24 cellular contexts compared by ENCODE assay signal in the genomic region with DNA sequence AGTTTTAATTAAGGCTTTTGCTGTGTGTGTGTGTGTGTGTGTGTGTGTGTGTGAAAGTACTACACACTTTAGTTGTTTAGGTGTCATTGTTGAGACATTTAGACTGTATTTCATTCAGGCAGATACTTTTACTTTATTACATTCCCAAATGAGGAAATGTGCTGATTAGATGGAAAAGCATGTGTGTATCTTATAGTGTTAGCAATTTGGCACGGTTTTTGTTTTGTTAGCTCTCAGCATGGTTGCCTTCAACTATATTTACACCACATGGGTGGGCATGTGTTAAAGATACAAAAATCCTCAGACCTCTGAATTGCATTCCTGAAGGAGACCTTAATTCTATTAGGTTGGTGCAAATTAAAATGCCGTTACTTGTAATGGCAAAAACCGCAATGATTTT.
A peak's percentile ranks its signal among the peaks of the same experiment; 100 is the strongest.
DNase-seq lines count a peak whose midpoint lies in the region; ATAC-seq and TF ChIP-seq lines count a peak whose summit lies in the region.
"Had no signal": no experiment of that assay in that cellular context is flagged by ENCODE, and none has a peak within 500 bp of the region (broad histone marks: within the 10 kb centered on the region; RNA-seq: fewer than 3 reads in every experiment).

No MANE protein-coding gene starts in this region.

- no peak overlapping the region for H3K23ac ChIP-seq in IMR-90 (ENCODE audit: low read depth, low read length)

- no peak overlapping the region for H3K14ac ChIP-seq in IMR-90 (replicated peaks; ENCODE audit: low read depth, low read length)

- H3K79me1 ChIP-seq in IMR-90 (ENCODE audit: low read depth in 1 of 2, low read length in 2 of 2): no peaks in the 10 kb centered on the region

- no peak for ATAC-seq in IMR-90 (ENCODE audit: low read depth)
- ATAC-seq: Panc1 had no signal

- H3K27ac ChIP-seq in IMR-90 (ENCODE audit: insufficient read depth, low read length) (no peak overlapping the region), muscle layer of duodenum (ENCODE audit: low read length) (peak overlapping the region; percentile 39), temporal lobe (ENCODE audit: low read depth, low read length) (peak overlapping the region; percentile 82)
- H3K27ac ChIP-seq: BLaER1 had no signal

- no peaks in the 10 kb centered on the region for H4K20me1 ChIP-seq in IMR-90 (ENCODE audit: insufficient read depth, low read length)
- H4K20me1 ChIP-seq: BLaER1 had no signal

- H3K27ac Mint-ChIP-seq in activated naive CD4-positive, alpha-beta T cell treated with anti-CD3 and anti-CD28 coated beads for 36 hours: no peak overlapping the region
- H3K27ac Mint-ChIP-seq: CD4-positive, alpha-beta T cell had no signal

- no peaks in the 10 kb centered on the region for H3K4me1 Mint-ChIP-seq in activated naive CD4-positive, alpha-beta T cell treated with anti-CD3 and anti-CD28 coated beads for 36 hours (ENCODE audit: low read depth)

- no peak overlapping the region for H4K8ac ChIP-seq in IMR-90 (ENCODE audit: low read depth in 2 of 2, low read length in 2 of 2)

- TF ChIP-seq POLR2A in IMR-90 (IDR thresholded peaks at IDR 0.05; ENCODE audit: low read depth, low read length): no peak

- H3K18ac ChIP-seq in IMR-90 (ENCODE audit: low read depth, low read length): no peak overlapping the region

- H2AFZ ChIP-seq in IMR-90 (replicated peaks; ENCODE audit: low read length, poor library complexity): no peak overlapping the region

- H2AK9ac ChIP-seq in IMR-90 (replicated peaks; ENCODE audit: low read depth, low read length, poor library complexity): no peak overlapping the region

- H3K4ac ChIP-seq in IMR-90 (ENCODE audit: low read depth, low read length): no peak overlapping the region

- no CpG with 5 or more reads among the region's 3 CpGs for WGBS in IMR-90 (ENCODE audit: extremely low coverage in 2 of 2, insufficient read length in 1 of 2), 2 experiments

- no TSS peak for BruUV-seq in IMR-90 (replicated peaks; lab: Mats Ljungman, UMichigan)

- H3K27me3 Mint-ChIP-seq in activated naive CD4-positive, alpha-beta T cell treated with anti-CD3 and anti-CD28 coated beads for 36 hours (ENCODE audit: low read depth): peaks cover 2% of the 10 kb centered on the region
- H3K27me3 Mint-ChIP-seq: CD4-positive, alpha-beta T cell had no signal

- no peak for TF ChIP-seq RAD21 in IMR-90 (IDR thresholded peaks at IDR 0.05; ENCODE audit: low read length)

- H3K9me3 ChIP-seq in IMR-90 (ENCODE audit: control insufficient read depth, insufficient read depth, low read length): no peaks in the 10 kb centered on the region
- no peaks in the 10 kb centered on the region for H3K9me3 ChIP-seq in muscle layer of duodenum (ENCODE audit: control insufficient read depth in 1 of 2, low read length in 2 of 2)
- H3K9me3 ChIP-seq: BLaER1 had no signal

- H3K56ac ChIP-seq in IMR-90 (ENCODE audit: extremely low read depth, insufficient read depth, low read length): no peak overlapping the region

- no peak overlapping the region for H4K5ac ChIP-seq in IMR-90 (ENCODE audit: low read depth, low read length)

- no peak overlapping the region for H3K4me2 ChIP-seq in IMR-90 (ENCODE audit: low read depth, low read length)
- H3K4me2 ChIP-seq: BLaER1 had no signal

- no peak overlapping the region for H3K4me3 Mint-ChIP-seq in activated naive CD4-positive, alpha-beta T cell treated with anti-CD3 and anti-CD28 coated beads for 36 hours
- H3K4me3 Mint-ChIP-seq: CD4-positive, alpha-beta T cell; H9 had no signal

- POLR2A ChIA-PET in IMR-90 (lab: Charles Lee; ENCODE audit: unreplicated experiment): no interaction called here

- no peaks in the 10 kb centered on the region for H3K9me1 ChIP-seq in IMR-90 (ENCODE audit: insufficient read depth, low read length)

- H3K4me1 ChIP-seq in IMR-90 (ENCODE audit: control insufficient read depth, insufficient read depth, low read length) (peaks cover 3% of the 10 kb centered on the region; the same call in 1 of the 2 replicates), muscle layer of duodenum (ENCODE audit: control insufficient read depth in 1 of 2, insufficient read depth in 2 of 2, low read length in 2 of 2) (peaks cover 0 to 8% of the 10 kb centered on the region in 2 donors)
- H3K4me1 ChIP-seq: BLaER1 had no signal

- no peak overlapping the region for H2BK20ac ChIP-seq in IMR-90 (ENCODE audit: low read depth, low read length)

- no peaks in the 10 kb centered on the region for H3K9me3 Mint-ChIP-seq in activated naive CD4-positive, alpha-beta T cell treated with anti-CD3 and anti-CD28 coated beads for 36 hours
- H3K9me3 Mint-ChIP-seq: CD4-positive, alpha-beta T cell; H9 had no signal

- no peak overlapping the region for H2AK5ac ChIP-seq in IMR-90 (ENCODE audit: low read depth, low read length)

- no peaks in the 10 kb centered on the region for H3K27me3 ChIP-seq in IMR-90 (ENCODE audit: control insufficient read depth, insufficient read depth, low read length)
- no peaks in the 10 kb centered on the region for H3K27me3 ChIP-seq in muscle layer of duodenum (ENCODE audit: low read depth, low read length)
- H3K27me3 ChIP-seq: BLaER1 had no signal

- no peak overlapping the region for H2BK5ac ChIP-seq in IMR-90 (ENCODE audit: low read depth, low read length, poor library complexity, severe bottlenecking)

- H2BK15ac ChIP-seq in IMR-90 (ENCODE audit: low read depth, low read length): no peak overlapping the region

- no peak for TF ChIP-seq CTCF in IMR-90 (conservative IDR thresholded peaks at IDR 0.05; ENCODE audit: low read depth, low read length)
- no peak for TF ChIP-seq CTCF in choroid plexus epithelial cell (conservative IDR thresholded peaks at IDR 0.05; ENCODE audit: low read depth, low read length)
- no peak for TF ChIP-seq CTCF in foreskin fibroblast (IDR thresholded peaks at IDR 0.05; ENCODE audit: low read depth, low read length)

- CTCF ChIA-PET in IMR-90 (lab: Yijun Ruan, JAX): no interaction called here
- CTCF ChIA-PET in activated naive CD4-positive, alpha-beta T cell treated with anti-CD3 and anti-CD28 coated beads for 36 hours (lab: Charles Lee): no interaction called here

- dilution Hi-C loops in IMR-90 (cut with HindIII; ENCODE audit: low sequenced_read_pairs, unreplicated experiment): no loop called here

- H2BK120ac ChIP-seq in IMR-90 (ENCODE audit: low read depth, low read length): no peak overlapping the region

- no peaks in the 10 kb centered on the region for H3K36me3 Mint-ChIP-seq in activated naive CD4-positive, alpha-beta T cell treated with anti-CD3 and anti-CD28 coated beads for 36 hours (ENCODE audit: low read depth)

- intact Hi-C loops in IMR-90 (cut with micrococcal nuclease): no loop called here
- intact Hi-C loops in activated naive CD4-positive, alpha-beta T cell treated with anti-CD3 and anti-CD28 coated beads for 36 hours (cut with micrococcal nuclease): no loop called here

- DNase-seq in IMR-90: no peak
- peak; percentile 43 for DNase-seq in choroid plexus epithelial cell (ENCODE audit: low read depth)
- DNase-seq in activated naive CD4-positive, alpha-beta T cell treated with Interleukin-2 at 50 U/mL for 16 hours: no peak
- no peak for DNase-seq in foreskin fibroblast
- DNase-seq in activated naive CD4-positive, alpha-beta T cell treated with anti-CD3 and anti-CD28 coated beads for 36 hours: no peak
- no peak for DNase-seq in activated CD4-positive, alpha-beta T cell treated with anti-CD3 and anti-CD28 coated beads for 4 hours
- DNase-seq: ACHN; CD4-positive, alpha-beta T cell; DND-41; H9; KG1; NCI-H1105; NCI-H146; NCI-H2081; NCI-H2171; NCI-H345; NCI-H524; NCI-H774; NK-92 treated with Interleukin-12 subunit alpha and Interleukin-12 subunit beta, amount 100 ng/mL, for 24 hours; SIG-M5 had no signal

- no peak overlapping the region for H4K91ac ChIP-seq in IMR-90 (ENCODE audit: insufficient read depth, low read depth, low read length)

- H3K36me3 ChIP-seq in IMR-90 (ENCODE audit: control insufficient read depth, insufficient read depth, low read length) (no peaks in the 10 kb centered on the region), muscle layer of duodenum (ENCODE audit: control insufficient read depth in 1 of 2, insufficient read depth in 2 of 2, low read length in 2 of 2) (no peaks in the 10 kb centered on the region)
- H3K36me3 ChIP-seq: BLaER1 had no signal

- in situ Hi-C loops in IMR-90 (cut with MboI; ENCODE audit: low sequenced_read_pairs): no loop called here

- H3K9ac ChIP-seq in IMR-90 (ENCODE audit: low read depth, low read length): no peak overlapping the region
- H3K9ac ChIP-seq: BLaER1 had no signal

- no peak overlapping the region for H3K4me3 ChIP-seq in IMR-90 (ENCODE audit: insufficient read depth, low read depth, low read length)
- H3K4me3 ChIP-seq in choroid plexus epithelial cell (ENCODE audit: low read depth, low read length): no peak overlapping the region
- no peak overlapping the region for H3K4me3 ChIP-seq in muscle layer of duodenum (ENCODE audit: low read depth in 1 of 2, low read length in 2 of 2)
- H3K4me3 ChIP-seq in foreskin fibroblast (ENCODE audit: low read depth in 1 of 2, low read length in 2 of 2): no peak overlapping the region
- H3K4me3 ChIP-seq: BLaER1 had no signal

TF ChIP-seq in IMR-90, 13 proteins besides CTCF, POLR2A, EP300 and RAD21:
- TF ChIP-seq MAZ (IDR thresholded peaks at IDR 0.05; ENCODE audit: borderline replicate concordance, low read depth, low read length): no peak
- TF ChIP-seq SMC3 (IDR thresholded peaks at IDR 0.05; ENCODE audit: low read depth, low read length): no peak
- peak; percentile 17; the same call in 1 of the 2 replicates for TF ChIP-seq MAFK (IDR thresholded peaks at IDR 0.05; ENCODE audit: low read depth, low read length)
- no peak for TF ChIP-seq RCOR1 (IDR thresholded peaks at IDR 0.05; ENCODE audit: insufficient replicate concordance, low read length)
- no peak for TF ChIP-seq CHD1 (IDR thresholded peaks at IDR 0.05; ENCODE audit: low read depth, low read length)
